Comparison of ENCODE assay signal across 20 cellular contexts in the genomic region with DNA sequence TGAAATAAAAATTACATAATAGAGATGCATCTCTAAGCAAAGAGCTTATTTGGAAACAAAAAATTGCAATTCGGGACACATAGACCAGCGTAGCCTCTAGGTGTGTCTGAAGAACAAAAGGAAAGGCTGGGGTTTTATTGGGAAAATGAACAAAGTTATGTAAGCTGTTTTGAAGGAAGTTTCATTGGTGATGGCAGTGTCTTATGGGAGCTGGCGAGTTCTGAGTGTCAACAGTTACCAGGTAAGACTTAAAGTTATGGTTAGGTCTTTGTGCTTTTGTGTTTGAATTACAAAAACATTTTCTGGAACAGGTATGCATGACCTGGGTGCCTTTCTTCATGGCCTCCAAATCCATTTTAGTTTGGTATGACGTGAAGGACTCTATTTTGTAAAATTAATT. TPM values are rescaled to one million over a fixed set of nuclear protein-coding genes. Genes with fewer than 3 reads are reported as not detected.
A peak's percentile ranks its signal among the peaks of the same experiment; 100 is the strongest.
DNase-seq lines count a peak whose midpoint lies in the region; ATAC-seq, FAIRE-seq and TF ChIP-seq lines count a peak whose summit lies in the region.
"Had no signal": no experiment of that assay in that cellular context is flagged by ENCODE, and none has a peak within 500 bp of the region (broad histone marks: within the 10 kb centered on the region; RNA-seq: fewer than 3 reads in every experiment).

No MANE protein-coding gene starts in this region.

- in situ Hi-C loops in HepG2 (cut with HindIII; ENCODE audit: extremely low pct_ligation_motif_present, low pct_unique_long_range_greater_than_20kb), result no loop called here
- in situ Hi-C loops in GM12878 (cut with MboI), result no loop called here

- H3K9me3 ChIP-seq in HepG2 (ENCODE audit: low read length), result no peaks in the 10 kb centered on the region
- H3K9me3 ChIP-seq in right lobe of liver, result no peaks in the 10 kb centered on the region
- no peaks in the 10 kb centered on the region for H3K9me3 ChIP-seq in GM12878 (replicated peaks; ENCODE audit: control insufficient read depth, insufficient read depth, low read length)
- H3K9me3 ChIP-seq in keratinocyte (ENCODE audit: control insufficient read depth, low read depth, low read length), result no peaks in the 10 kb centered on the region

- BruUV-seq in HepG2 (replicated peaks; lab: Mats Ljungman, UMichigan) (no TSS peak), GM12878 (replicated peaks; lab: Mats Ljungman, UMichigan) (no TSS peak)

- SMC1A ChIA-PET in GM12878 (lab: Charles Lee; ENCODE audit: uncharacterized antibody, unreplicated experiment), result no interaction called here

- no peak overlapping the region for H3K4me3 ChIP-seq in HepG2 (replicated peaks in 1 of 3; ENCODE audit: insufficient read depth in 1 of 3, low read depth in 2 of 3, low read length in 3 of 3)
- no peak overlapping the region for H3K4me3 ChIP-seq in right lobe of liver
- H3K4me3 ChIP-seq in GM12878, result no peak overlapping the region
- H3K4me3 ChIP-seq in keratinocyte (ENCODE audit: control insufficient read depth in 2 of 3, extremely low read depth in 1 of 3, insufficient read depth in 2 of 3, low read depth in 1 of 3, low read length in 3 of 3), result no peak overlapping the region
- no peak overlapping the region for H3K4me3 ChIP-seq in foreskin fibroblast (ENCODE audit: low read depth in 1 of 2, low read length in 2 of 2)

- H3K4me2 ChIP-seq in HepG2 (ENCODE audit: low read depth, low read length), result no peak overlapping the region
- H3K4me2 ChIP-seq in GM12878 (ENCODE audit: control insufficient read depth, insufficient read depth), result no peak overlapping the region
- no peak overlapping the region for H3K4me2 ChIP-seq in keratinocyte (ENCODE audit: control insufficient read depth, extremely low read depth, insufficient read depth, low read depth, low read length)

- CTCF ChIA-PET in HepG2 (lab: Yijun Ruan, JAX; ENCODE audit: low intra/inter-chr PET ratio, low total read pairs) (no interaction called here), GM12878 (lab: Yijun Ruan, JAX) (no interaction called here)

- H3K79me2 ChIP-seq in HepG2 (ENCODE audit: insufficient read depth, low read length) (no peaks in the 10 kb centered on the region), GM12878 (ENCODE audit: control insufficient read depth, insufficient read depth, low read length) (no peaks in the 10 kb centered on the region), keratinocyte (ENCODE audit: control insufficient read depth, insufficient read depth, low read length) (no peaks in the 10 kb centered on the region)

- intact Hi-C loops in HepG2 (cut with micrococcal nuclease; ENCODE audit: unreplicated experiment) (no loop called here), right lobe of liver (cut with DNase I) (no loop called here), GM12878 (cut with micrococcal nuclease; ENCODE audit: unreplicated experiment) (no loop called here)

- DNase-seq in HepG2 (ENCODE audit: low spot score), result no peak
- no peak for DNase-seq in right lobe of liver
- no peak for DNase-seq in GM12878 (ENCODE audit: low read depth, low spot score)
- no peak for DNase-seq in keratinocyte (ENCODE audit: low read depth, low spot score)
- DNase-seq in foreskin fibroblast, result no peak
- DNase-seq: C1 segment of cervical spinal cord; Caco-2; CD4-positive, alpha-beta memory T cell; DMS 273 treated with DMSO at 0.1 percent for 48 hours; DMS79; EL; GDM1; GOT3; H7; HCEC 1CT had no signal

- TF ChIP-seq RAD21 in HepG2 (CRISPR knock-in tag; IDR thresholded peaks at IDR 0.05) (no peak), GM12878 (IDR thresholded peaks at IDR 0.05; ENCODE audit: insufficient read depth, low read depth, low read length) (no peak)

- H4K20me1 ChIP-seq in HepG2 (ENCODE audit: insufficient read depth, low read length), result no peaks in the 10 kb centered on the region
- no peaks in the 10 kb centered on the region for H4K20me1 ChIP-seq in GM12878 (ENCODE audit: control insufficient read depth, insufficient read depth)
- H4K20me1 ChIP-seq in keratinocyte (ENCODE audit: control insufficient read depth, extremely low read depth, insufficient read depth, low read length), result no peaks in the 10 kb centered on the region

- dilution Hi-C loops in keratinocyte (cut with MboI; ENCODE audit: extremely low pct_ligation_motif_present, low sequenced_read_pairs), result no loop called here

- FAIRE-seq in HepG2 (lab: Jason Lieb, UNC), result no peak
- no peak for FAIRE-seq in GM12878 (lab: Jason Lieb, UNC)
- no peak for FAIRE-seq in keratinocyte (lab: Jason Lieb, UNC)
- FAIRE-seq: GM12891, GM18507 had no signal

- no peaks in the 10 kb centered on the region for H3K36me3 ChIP-seq in HepG2 (replicated peaks in 1 of 2; ENCODE audit: control insufficient read depth in 1 of 2, insufficient read depth in 2 of 2, low read length in 2 of 2)
- H3K36me3 ChIP-seq in right lobe of liver, result no peaks in the 10 kb centered on the region
- no peaks in the 10 kb centered on the region for H3K36me3 ChIP-seq in GM12878 (ENCODE audit: control insufficient read depth in 2 of 2, insufficient read depth in 2 of 2, low read length in 1 of 2)
- H3K36me3 ChIP-seq in keratinocyte (ENCODE audit: control insufficient read depth in 2 of 2, extremely low read depth in 1 of 2, insufficient read depth in 2 of 2, low read length in 2 of 2), result no peaks in the 10 kb centered on the region

- ATAC-seq in HepG2 (no peak), right lobe of liver (no peak), GM12878 (no peak), HG03196 (IDR thresholded peaks at IDR 0.05; ENCODE audit: unreplicated experiment) (no peak)

- POLR2A ChIA-PET in HepG2 (lab: Yijun Ruan, JAX) (no interaction called here), GM12878 (lab: Charles Lee) (no interaction called here)

- no peak for TF ChIP-seq EP300 in HepG2 (IDR thresholded peaks at IDR 0.05; ENCODE audit: low read depth in 2 of 2, low read length in 2 of 2)
- no peak for TF ChIP-seq EP300 in HepG2 (CRISPR knock-in tag; IDR thresholded peaks at IDR 0.05; ENCODE audit: borderline replicate concordance)
- TF ChIP-seq EP300 in GM12878 (IDR thresholded peaks at IDR 0.05; ENCODE audit: borderline replicate concordance in 1 of 2, control insufficient read depth in 1 of 2, low read depth in 2 of 2, low read length in 2 of 2), result no peak

- WGBS in HepG2 (ENCODE audit: low lambda C conversion rate), result under 1% methylated on average over 4 of the region's 4 CpGs
- WGBS in right lobe of liver (ENCODE audit: insufficient coverage, low coverage, low lambda C conversion rate, missing lambda C conversion rate), result 48% methylated on average over 4 of the region's 4 CpGs
- 0% methylated on average over 4 of the region's 4 CpGs for WGBS in GM12878 (ENCODE audit: insufficient coverage, insufficient replicate concordance, low lambda C conversion rate, missing lambda C conversion rate)

- no peak for TF ChIP-seq POLR2A in HepG2 (IDR thresholded peaks at IDR 0.05; ENCODE audit: insufficient read depth in 1 of 2, low read depth in 2 of 2, low read length in 2 of 2)
- TF ChIP-seq POLR2A in right lobe of liver (IDR thresholded peaks at IDR 0.05), result no peak
- no peak for TF ChIP-seq POLR2A in GM12878 (IDR thresholded peaks at IDR 0.05; ENCODE audit: low read depth, low read length)

- no peaks in the 10 kb centered on the region for H3K9me1 ChIP-seq in keratinocyte (ENCODE audit: control insufficient read depth, extremely low read depth, insufficient read depth, low read length)

- H3K4me1 ChIP-seq in HepG2 (ENCODE audit: insufficient read depth, low read length) (no peaks in the 10 kb centered on the region), right lobe of liver (no peaks in the 10 kb centered on the region), GM12878 (ENCODE audit: control insufficient read depth, insufficient read depth, low read length) (no peaks in the 10 kb centered on the region), keratinocyte (ENCODE audit: control insufficient read depth, extremely low read depth, insufficient read depth, low read length) (no peaks in the 10 kb centered on the region)
- H3K4me1 ChIP-seq: Caco-2 had no signal

- RAD21 ChIA-PET in GM12878 (lab: Charles Lee; ENCODE audit: unreplicated experiment), result no interaction called here

- H2AFZ ChIP-seq in HepG2 (ENCODE audit: low read length), result no peak overlapping the region
- H2AFZ ChIP-seq in GM12878 (ENCODE audit: control insufficient read depth, low read depth, low read length), result no peak overlapping the region
- peak overlapping the region; percentile 8 for H2AFZ ChIP-seq in keratinocyte (ENCODE audit: control insufficient read depth, low read length)

- H3K27me3 ChIP-seq in HepG2 (ENCODE audit: control insufficient read depth in 1 of 2, insufficient read depth in 2 of 2, low read length in 2 of 2) (no peaks in the 10 kb centered on the region), right lobe of liver (no peaks in the 10 kb centered on the region), GM12878 (replicated peaks in 1 of 2; ENCODE audit: control insufficient read depth in 2 of 2, insufficient read depth in 2 of 2, low read length in 1 of 2) (no peaks in the 10 kb centered on the region), keratinocyte (ENCODE audit: control insufficient read depth, extremely low read depth, insufficient read depth, low read length) (no peaks in the 10 kb centered on the region)

- TF ChIP-seq CTCF in HepG2 (CRISPR knock-in tag; IDR thresholded peaks at IDR 0.05) (no peak), right lobe of liver (IDR thresholded peaks at IDR 0.05) (no peak), GM12878 (IDR thresholded peaks at IDR 0.05 in 2 of 3, conservative IDR thresholded peaks at IDR 0.05 in 1 of 3; ENCODE audit: control insufficient read depth in 2 of 3, extremely low read depth in 1 of 3, insufficient read depth in 1 of 3, low read depth in 3 of 3, low read length in 3 of 3) (no peak), keratinocyte (optimal IDR thresholded peaks at IDR 0.05 in 1 of 3, IDR thresholded peaks at IDR 0.05 in 1 of 3, conservative IDR thresholded peaks at IDR 0.05 in 1 of 3; ENCODE audit: extremely low read depth in 1 of 3, insufficient read depth in 2 of 3, low read length in 3 of 3) (no peak), foreskin fibroblast (IDR thresholded peaks at IDR 0.05; ENCODE audit: low read depth, low read length) (no peak)

- H3K9ac ChIP-seq in HepG2 (ENCODE audit: insufficient read depth, low read depth, low read length), result no peak overlapping the region
- H3K9ac ChIP-seq in GM12878 (ENCODE audit: control insufficient read depth, insufficient read depth, low read length), result no peak overlapping the region
- no peak overlapping the region for H3K9ac ChIP-seq in keratinocyte (ENCODE audit: control insufficient read depth, extremely low read depth, insufficient read depth, low read length)

- H3K27ac ChIP-seq in HepG2 (ENCODE audit: extremely low read length, insufficient read depth, low read length) (no peak overlapping the region), right lobe of liver (no peak overlapping the region), GM12878 (ENCODE audit: control insufficient read depth, insufficient read depth) (no peak overlapping the region), keratinocyte (ENCODE audit: control insufficient read depth, insufficient read depth, low read length) (no peak overlapping the region)

RNA-seq across cellular contexts. Expression of gene SLC27A6, which starts 48.9 kb away (rescaled TPM):
- not detected in 2 replicates for total RNA-seq in HepG2 (2016; rRNA removed; fragmentation: Illumina TruSeq; extraction: Trizol)
- total RNA-seq in HepG2 (2016; cell fraction: cytosol; rRNA removed; fragmentation: Illumina TruSeq; extraction: Trizol; ENCODE audit: low read depth), result not detected in 2 replicates
- total RNA-seq in HepG2 (2016; cell fraction: insoluble cytoplasmic fraction; rRNA removed; fragmentation: Illumina TruSeq; extraction: Trizol), result not detected in 2 replicates
- total RNA-seq in HepG2 (2016; cell fraction: membrane; rRNA removed; fragmentation: Illumina TruSeq; extraction: Trizol), result not detected in 2 replicates
- not detected in 2 replicates for total RNA-seq in HepG2 (2016; cell fraction: nucleus; rRNA removed; fragmentation: Illumina TruSeq; extraction: Trizol)
- polyA plus RNA-seq in HepG2 (2011; rRNA removed), result not detected in 2 replicates
- not detected in 2 replicates for polyA plus RNA-seq in HepG2 (2011; cell fraction: cytosol; rRNA removed)
- not detected in 2 replicates for polyA plus RNA-seq in HepG2 (2011; cell fraction: nucleus; rRNA removed)
- not detected in 2 replicates for polyA plus RNA-seq in HepG2 (2012)
- not detected in 2 replicates for polyA plus RNA-seq in HepG2 (2016; cell fraction: cytosol; fragmentation: Illumina TruSeq; extraction: Trizol; ENCODE audit: low read depth)
- polyA plus RNA-seq in HepG2 (2016; cell fraction: insoluble cytoplasmic fraction; fragmentation: Illumina TruSeq; extraction: Trizol; ENCODE audit: low read depth), result not detected in 2 replicates
- polyA plus RNA-seq in HepG2 (2016; cell fraction: membrane; fragmentation: Illumina TruSeq; extraction: Trizol; ENCODE audit: low read depth), result not detected in 2 replicates
- not detected in 2 replicates for polyA plus RNA-seq in HepG2 (2016; cell fraction: nucleus; fragmentation: Illumina TruSeq; extraction: Trizol; ENCODE audit: insufficient read depth, low read depth)
- polyA minus RNA-seq in HepG2 (2011; rRNA and poly(A)+ RNA removed; ENCODE audit: low replicate concordance), result not detected in 2 replicates
- polyA minus RNA-seq in HepG2 (2011; cell fraction: cytosol; rRNA and poly(A)+ RNA removed), result not detected in 2 replicates
- not detected in 2 replicates for polyA minus RNA-seq in HepG2 (2011; cell fraction: nucleus; rRNA and poly(A)+ RNA removed)
- not detected for total RNA-seq in right lobe of liver
- total RNA-seq in GM12878 (2013; cell fraction: nucleolus; rRNA removed), result not detected in 2 replicates
- not detected in 2 replicates for total RNA-seq in GM12878 (2014; rRNA removed)
- total RNA-seq in GM12878 (2014; rRNA removed; fragmentation: Illumina TruSeq; extraction: Trizol), result not detected in 2 replicates
- not detected in 2 replicates for total RNA-seq in GM12878 (2021)
- not detected for polyA plus RNA-seq in GM12878 (2011; ENCODE audit: low read depth)
- polyA plus RNA-seq in GM12878 (2011; rRNA removed), result not detected in 2 replicates
- polyA plus RNA-seq in GM12878 (2011; cell fraction: cytosol; rRNA removed), result not detected in 2 replicates
- polyA plus RNA-seq in GM12878 (2011; cell fraction: nucleus; rRNA removed), result not detected in 2 replicates
- polyA plus RNA-seq in GM12878 (2012), result not detected in 2 replicates
- polyA plus RNA-seq in GM12878 (2014; fragmentation: Illumina TruSeq; extraction: Trizol), result not detected in 2 replicates
- polyA plus RNA-seq in GM12878 (2014; fragmentation: Nextera tagmentation; extraction: Ambion mirVana), result not detected
- not detected in 2 replicates for polyA plus RNA-seq in GM12878 (2014; rRNA removed)
- polyA plus RNA-seq in GM12878 (2016; fragmentation: Nextera tagmentation; extraction: Ambion mirVana), result not detected
- polyA minus RNA-seq in GM12878 (2011; rRNA and poly(A)+ RNA removed), result not detected in 2 replicates
- not detected in 2 replicates for polyA minus RNA-seq in GM12878 (2011; cell fraction: cytosol; rRNA and poly(A)+ RNA removed)
- polyA minus RNA-seq in GM12878 (2011; cell fraction: nucleus; rRNA and poly(A)+ RNA removed), result not detected in 2 replicates
- polyA plus RNA-seq in keratinocyte, result 0.52 to 1.1 TPM (median 0.80 TPM) in 3 replicates
- polyA plus RNA-seq in keratinocyte (2011; ENCODE audit: low read depth), result 0.10 TPM
- 0.14 and 0.29 TPM in 2 replicates for polyA plus RNA-seq in keratinocyte (2011; cell fraction: cytosol; rRNA removed)
- polyA plus RNA-seq in keratinocyte (2011; cell fraction: nucleus; rRNA removed), result 1.1 and 2.0 TPM in 2 replicates
- 0.13 and 0.94 TPM in 2 replicates for polyA plus RNA-seq in keratinocyte (2012; ENCODE audit: low replicate concordance)
- polyA minus RNA-seq in keratinocyte, result 0.33 to 0.54 TPM (median 0.39 TPM) in 3 replicates
- not detected for polyA minus RNA-seq in keratinocyte (2011; cell fraction: cytosol; rRNA and poly(A)+ RNA removed)
- polyA minus RNA-seq in keratinocyte (2011; cell fraction: nucleus; rRNA and poly(A)+ RNA removed), result 1.2 and 2.2 TPM in 2 replicates
- total RNA-seq: A172; A673; Caco-2; CD4-positive, alpha-beta memory T cell had no signal
- polyA plus RNA-seq: CD4-positive, alpha-beta memory T cell had no signal

Comparison
In these comparisons a context has a peak if more than half of its experiments do, and no peak if none do; other contexts are left out.
1. Of the 75 proteins assayed by ChIP-seq in both HepG2 and GM12878: peak only in HepG2: none; only in GM12878: none; in both: RFX5; in neither: 74.